ENCODE assay signal across 8 cellular contexts in genomic region chr18:57434536-57435494, GRCh38. TPM values are rescaled to one million over a fixed set of nuclear protein-coding genes. Genes with fewer than 3 reads are reported as not detected.
DNase-seq lines count a peak whose midpoint lies in the region; ATAC-seq and TF ChIP-seq lines count a peak whose summit lies in the region.

Gene ONECUT2 (plus strand): TSS chr18:57435374. CDS start chr18:57435717, 343 bp downstream.

- no peak for TF ChIP-seq CTCF in AG04449 (IDR thresholded peaks at IDR 0.05; ENCODE audit: insufficient read depth, low read length, missing control alignments)
- no peak for TF ChIP-seq CTCF in GM20000 (IDR thresholded peaks at IDR 0.05; ENCODE audit: extremely low read depth, missing control alignments)
- TF ChIP-seq CTCF in fibroblast of the aortic adventitia (IDR thresholded peaks at IDR 0.05; ENCODE audit: insufficient read depth, low read length) = no peak

- CTCF ChIA-PET in AG04449 (lab: Yijun Ruan, JAX) = interaction anchor here (1.6 kb wide), 1 partner anchor 126 kb away, joined by 8 read pairs; no protein-coding TSS in a partner anchor

- POLR2A ChIA-PET in AG04449 (lab: Yijun Ruan, JAX) = no interaction called here

- H3K9me3 Mint-ChIP-seq in natural killer cell treated with Interleukin-12 subunit alpha and Interleukin-12 subunit beta and Interleukin-15 and Interleukin-18, amount 100 ng/mL, for 72 hours = peaks cover 3% of the 10 kb centered on the region
- H3K9me3 Mint-ChIP-seq in stimulated activated naive CD8-positive, alpha-beta T cell treated with anti-CD3 and anti-CD28 coated beads, Interleukin-15, Interleukin-2, amounts not matched to agents 100 ng/mL and 50 ng/mL, for 24 hours = peaks cover 3% of the 10 kb centered on the region

- in situ Hi-C loops in KBM-7 (cut with MboI; ENCODE audit: low pct_unique_long_range_greater_than_20kb, low sequenced_read_pairs) = loop anchor here (25.0 kb wide), 2 partner anchors 573 to 673 kb away; no protein-coding TSS in a partner anchor

- H3K36me3 Mint-ChIP-seq in natural killer cell treated with Interleukin-12 subunit alpha and Interleukin-12 subunit beta and Interleukin-15 and Interleukin-18, amount 100 ng/mL, for 72 hours = peaks cover 17% of the 10 kb centered on the region
- peaks cover under 1% of the 10 kb centered on the region for H3K36me3 Mint-ChIP-seq in stimulated activated naive CD8-positive, alpha-beta T cell treated with anti-CD3 and anti-CD28 coated beads, Interleukin-15, Interleukin-2, amounts not matched to agents 100 ng/mL and 50 ng/mL, for 24 hours (ENCODE audit: low read depth)

- ATAC-seq in natural killer cell treated with Interleukin-12 subunit alpha and Interleukin-12 subunit beta and Interleukin-15 and Interleukin-18, amount 100 ng/mL, for 72 hours = peak; percentile 82 to 91

- peak within 1 kb of the TSS; percentile 64 for H3K4me3 ChIP-seq in AG04449 (ENCODE audit: low read depth, low read length)
- H3K4me3 ChIP-seq in fibroblast of the aortic adventitia (ENCODE audit: low read depth, low read length) = peak within 1 kb of the TSS; percentile 62

- DNase-seq in AG04449 (ENCODE audit: low read depth, low spot score) (peak; percentile 24), GM20000 (ENCODE audit: low spot score) (peak; percentile 84), KBM-7 (peak; percentile 95), RPMI8226 (peak; percentile 80), fibroblast of the aortic adventitia (ENCODE audit: low read depth) (peak; percentile 74)
- DNase-seq in activated effector memory CD4-positive, alpha-beta T cell treated with Interleukin-2 at 50 U/mL for 16 hours = peak; percentile 14
- DNase-seq in natural killer cell treated with Interleukin-12 subunit alpha and Interleukin-12 subunit beta and Interleukin-15 and Interleukin-18, amount 100 ng/mL, for 72 hours (ENCODE audit: low spot score) = peak; percentile 77

- peaks cover 11 to 26% of the 10 kb centered on the region in 2 donors for H3K4me1 Mint-ChIP-seq in natural killer cell treated with Interleukin-12 subunit alpha and Interleukin-12 subunit beta and Interleukin-15 and Interleukin-18, amount 100 ng/mL, for 72 hours (ENCODE audit: low read depth in 2 of 2)
- peaks cover 47% of the 10 kb centered on the region for H3K4me1 Mint-ChIP-seq in stimulated activated naive CD8-positive, alpha-beta T cell treated with anti-CD3 and anti-CD28 coated beads, Interleukin-15, Interleukin-2, amounts not matched to agents 100 ng/mL and 50 ng/mL, for 24 hours (ENCODE audit: low read depth)

- H3K27ac Mint-ChIP-seq in natural killer cell treated with Interleukin-12 subunit alpha and Interleukin-12 subunit beta and Interleukin-15 and Interleukin-18, amount 100 ng/mL, for 72 hours = no peak within 1 kb of the TSS
- H3K27ac Mint-ChIP-seq in stimulated activated naive CD8-positive, alpha-beta T cell treated with anti-CD3 and anti-CD28 coated beads, Interleukin-15, Interleukin-2, amounts not matched to agents 100 ng/mL and 50 ng/mL, for 24 hours = no peak within 1 kb of the TSS

- H3K27me3 Mint-ChIP-seq in natural killer cell treated with Interleukin-12 subunit alpha and Interleukin-12 subunit beta and Interleukin-15 and Interleukin-18, amount 100 ng/mL, for 72 hours = peaks cover 62 to 76% of the 10 kb centered on the region in 2 donors
- H3K27me3 Mint-ChIP-seq in stimulated activated naive CD8-positive, alpha-beta T cell treated with anti-CD3 and anti-CD28 coated beads, Interleukin-15, Interleukin-2, amounts not matched to agents 100 ng/mL and 50 ng/mL, for 24 hours = peaks cover 88% of the 10 kb centered on the region

- peak within 1 kb of the TSS; percentile 48 for H3K4me3 Mint-ChIP-seq in natural killer cell treated with Interleukin-12 subunit alpha and Interleukin-12 subunit beta and Interleukin-15 and Interleukin-18, amount 100 ng/mL, for 72 hours
- peak within 1 kb of the TSS; percentile 70 for H3K4me3 Mint-ChIP-seq in stimulated activated naive CD8-positive, alpha-beta T cell treated with anti-CD3 and anti-CD28 coated beads, Interleukin-15, Interleukin-2, amounts not matched to agents 100 ng/mL and 50 ng/mL, for 24 hours

RNA-seq across cellular contexts. Expression of gene ONECUT2, which starts in this region (rescaled TPM):
- under 0.01 TPM in 2 replicates for total RNA-seq in fibroblast of the aortic adventitia (ENCODE audit: low replicate concordance)
- under 1 TPM; 0.10 to 0.39 TPM for total RNA-seq in natural killer cell treated with Interleukin-12 subunit alpha and Interleukin-12 subunit beta and Interleukin-15 and Interleukin-18, amount 100 ng/mL, for 72 hours

Comparison
In these comparisons a context has a peak if more than half of its experiments do, and no peak if none do; other contexts are left out.
1. Peak in every context shown above with its lines: DNase-seq, ATAC-seq and H3K4me3 ChIP-seq.
2. Peak in DNase-seq and H3K4me3 ChIP-seq in fibroblast of the aortic adventitia; RNA of the gene not detected or under 1 TPM.
3. Peak in DNase-seq and ATAC-seq in natural killer cell treated with Interleukin-12 subunit alpha and Interleukin-12 subunit beta and Interleukin-15 and Interleukin-18, amount 100 ng/mL, for 72 hours; RNA of the gene not detected or under 1 TPM.
4. DNase-seq: peak in every context shown above with its lines; median percentile 95 in KBM-7; 84 in GM20000; 80 in RPMI8226; 77 in natural killer cell treated with Interleukin-12 subunit alpha and Interleukin-12 subunit beta and Interleukin-15 and Interleukin-18, amount 100 ng/mL, for 72 hours; 74 in fibroblast of the aortic adventitia; 24 in AG04449; 14 in activated effector memory CD4-positive, alpha-beta T cell treated with Interleukin-2 at 50 U/mL for 16 hours.